9 cellular contexts compared by ENCODE assay signal in genomic region chr17:1787301-1787902, GRCh38. TPM values are rescaled to one million over a fixed set of nuclear protein-coding genes. Genes with fewer than 3 reads are reported as not detected.
DNase-seq lines count a peak whose midpoint lies in the region; ATAC-seq, FAIRE-seq and TF ChIP-seq lines count a peak whose summit lies in the region.
"Had no signal": no experiment of that assay in that cellular context is flagged by ENCODE, and none has a peak within 500 bp of the region (broad histone marks: within the 10 kb centered on the region; RNA-seq: fewer than 3 reads in every experiment).

No MANE protein-coding gene starts in this region.

- H3K36me3 Mint-ChIP-seq in chondrocyte (ENCODE audit: low read depth): peaks cover 9% of the 10 kb centered on the region

- H2AFZ ChIP-seq in HepG2 (ENCODE audit: low read length): no peak overlapping the region

- H3K4me2 ChIP-seq in HepG2 (ENCODE audit: low read depth, low read length): no peak overlapping the region

- no peak overlapping the region for H3K9ac ChIP-seq in HepG2 (ENCODE audit: insufficient read depth, low read depth, low read length)

- TF ChIP-seq POLR2A in HepG2 (IDR thresholded peaks at IDR 0.05; ENCODE audit: insufficient read depth in 1 of 2, low read depth in 2 of 2, low read length in 2 of 2) (no peak), testis (IDR thresholded peaks at IDR 0.05) (no peak)

- H3K27ac ChIP-seq in HepG2 (ENCODE audit: extremely low read length, insufficient read depth, low read length): no peak overlapping the region
- peak overlapping the region; percentile 12 to 92 for H3K27ac ChIP-seq in testis
- no peak overlapping the region for H3K27ac ChIP-seq in WERI-Rb-1

- no peaks in the 10 kb centered on the region for H3K9me3 ChIP-seq in HepG2 (ENCODE audit: low read length)
- no peaks in the 10 kb centered on the region for H3K9me3 ChIP-seq in testis
- no peaks in the 10 kb centered on the region for H3K9me3 ChIP-seq in WERI-Rb-1 (ENCODE audit: severe bottlenecking)

- intact Hi-C loops in HepG2 (cut with micrococcal nuclease; ENCODE audit: unreplicated experiment) (no loop called here), testis (cut with DNase I; ENCODE audit: low total_unique reads) (no loop called here)

- DNase-seq in HS-27A (ENCODE audit: low read depth) (peak; percentile 27), chondrocyte (ENCODE audit: low spot score) (peak; percentile 79), HepG2 (ENCODE audit: low spot score) (peak; percentile 29), testis (peak; percentile 71), NCI-H748 treated with DMSO at 0.1 percent for 48 hours (lab: John Stamatoyannopoulos, UW) (no peak), WERI-Rb-1 (no peak)
- DNase-seq in activated naive CD4-positive, alpha-beta T cell treated with anti-CD3 and anti-CD28 coated beads, Interleukin-2, amount 50 U/mL, for 16 hours: no peak
- DNase-seq: activated CD4-positive, alpha-beta T cell treated with anti-CD3 and anti-CD28 coated beads, Interleukin-2, amount 50 U/mL, for 4 hours had no signal

- FAIRE-seq in HepG2 (lab: Jason Lieb, UNC): no peak

- WGBS in HepG2 (ENCODE audit: low lambda C conversion rate): 87% methylated on average over 16 of the region's 16 CpGs
- WGBS in testis, 2 donors: 59 to 62% methylated on average over 12 to 16 of the region's 16 CpGs

- ATAC-seq in HepG2: peak; percentile 42; the same call in 1 of the 3 replicates
- no peak for ATAC-seq in GM21526 (IDR thresholded peaks at IDR 0.05; ENCODE audit: low FRiP score, unreplicated experiment)

- H3K4me1 ChIP-seq in HepG2 (ENCODE audit: insufficient read depth, low read length) (peaks cover 7% of the 10 kb centered on the region), testis (peaks cover 32% of the 10 kb centered on the region)

- in situ Hi-C loops in HepG2 (cut with HindIII; ENCODE audit: extremely low pct_ligation_motif_present, low pct_unique_long_range_greater_than_20kb): no loop called here

- H3K79me2 ChIP-seq in HepG2 (ENCODE audit: insufficient read depth, low read length): no peaks in the 10 kb centered on the region

- TF ChIP-seq CTCF in chondrocyte (IDR thresholded peaks at IDR 0.05) (no peak), HepG2 (CRISPR knock-in tag; IDR thresholded peaks at IDR 0.05) (no peak), testis (IDR thresholded peaks at IDR 0.05) (no peak), WERI-Rb-1 (IDR thresholded peaks at IDR 0.05; ENCODE audit: low read depth, low read length) (no peak)

- no peaks in the 10 kb centered on the region for H3K27me3 Mint-ChIP-seq in chondrocyte (ENCODE audit: low read depth)

- TF ChIP-seq EP300 in HepG2 (IDR thresholded peaks at IDR 0.05; ENCODE audit: low read depth in 2 of 2, low read length in 2 of 2): no peak
- TF ChIP-seq EP300 in HepG2 (CRISPR knock-in tag; IDR thresholded peaks at IDR 0.05; ENCODE audit: borderline replicate concordance): no peak

- H3K36me3 ChIP-seq in HepG2 (replicated peaks in 1 of 2; ENCODE audit: control insufficient read depth in 1 of 2, insufficient read depth in 2 of 2, low read length in 2 of 2): peaks cover 18 to 38% of the 10 kb centered on the region in 2 experiments
- H3K36me3 ChIP-seq in testis (ENCODE audit: low read depth, missing control alignments): no peaks in the 10 kb centered on the region
- peaks cover 60% of the 10 kb centered on the region for H3K36me3 ChIP-seq in WERI-Rb-1

- no peaks in the 10 kb centered on the region for H4K20me1 ChIP-seq in HepG2 (ENCODE audit: insufficient read depth, low read length)

- no TSS peak for BruUV-seq in HepG2 (replicated peaks; lab: Mats Ljungman, UMichigan)

- H3K27me3 ChIP-seq in HepG2 (ENCODE audit: control insufficient read depth in 1 of 2, insufficient read depth in 2 of 2, low read length in 2 of 2): no peaks in the 10 kb centered on the region
- H3K27me3 ChIP-seq in testis: no peaks in the 10 kb centered on the region
- no peaks in the 10 kb centered on the region for H3K27me3 ChIP-seq in WERI-Rb-1 (ENCODE audit: insufficient read depth, low read depth, severe bottlenecking)

- CTCF ChIA-PET in HepG2 (lab: Yijun Ruan, JAX; ENCODE audit: low intra/inter-chr PET ratio, low total read pairs): no interaction called here

- peak overlapping the region; percentile 89 for H3K27ac Mint-ChIP-seq in chondrocyte (ENCODE audit: unreplicated experiment)

- H3K4me3 Mint-ChIP-seq in chondrocyte (ENCODE audit: unreplicated experiment): no peak overlapping the region

- peaks cover 50% of the 10 kb centered on the region for H3K4me1 Mint-ChIP-seq in chondrocyte (ENCODE audit: low read depth)

- H3K4me3 ChIP-seq in HepG2 (replicated peaks in 1 of 3; ENCODE audit: insufficient read depth in 1 of 3, low read depth in 2 of 3, low read length in 3 of 3): no peak overlapping the region
- no peak overlapping the region for H3K4me3 ChIP-seq in testis
- H3K4me3 ChIP-seq in WERI-Rb-1 (ENCODE audit: low read depth, low read length): no peak overlapping the region

- TF ChIP-seq RAD21 in HepG2 (CRISPR knock-in tag; IDR thresholded peaks at IDR 0.05): no peak

- POLR2A ChIA-PET in HepG2 (lab: Yijun Ruan, JAX): interaction anchor here (1.3 to 2.0 kb wide), 2 partner anchors 23 to 71 kb away, joined by 7 to 8 read pairs; no protein-coding TSS in a partner anchor

- no peaks in the 10 kb centered on the region for H3K9me3 Mint-ChIP-seq in chondrocyte (ENCODE audit: low read depth)

RNA-seq across cellular contexts. Expression of gene SERPINF1, which starts 25.5 kb away (rescaled TPM):
- total RNA-seq in chondrocyte: 14.6 to 69.2 TPM (median 15.2 TPM) in 3 replicates
- total RNA-seq in HepG2 (2016; rRNA removed; fragmentation: Illumina TruSeq; extraction: Trizol): 418 and 853 TPM in 2 replicates
- total RNA-seq in HepG2 (2016; cell fraction: cytosol; rRNA removed; fragmentation: Illumina TruSeq; extraction: Trizol; ENCODE audit: low read depth): 177 and 189 TPM in 2 replicates
- 427 and 844 TPM in 2 replicates for total RNA-seq in HepG2 (2016; cell fraction: insoluble cytoplasmic fraction; rRNA removed; fragmentation: Illumina TruSeq; extraction: Trizol)
- 209 and 251 TPM in 2 replicates for total RNA-seq in HepG2 (2016; cell fraction: membrane; rRNA removed; fragmentation: Illumina TruSeq; extraction: Trizol)
- 690 and 808 TPM in 2 replicates for total RNA-seq in HepG2 (2016; cell fraction: nucleus; rRNA removed; fragmentation: Illumina TruSeq; extraction: Trizol)
- 2,101 and 2,733 TPM in 2 replicates for polyA plus RNA-seq in HepG2 (2011; rRNA removed)
- polyA plus RNA-seq in HepG2 (2011; cell fraction: cytosol; rRNA removed): 2,219 and 2,408 TPM in 2 replicates
- 1,095 and 1,323 TPM in 2 replicates for polyA plus RNA-seq in HepG2 (2011; cell fraction: nucleus; rRNA removed)
- 624 and 785 TPM in 2 replicates for polyA plus RNA-seq in HepG2 (2012)
- polyA plus RNA-seq in HepG2 (2016; cell fraction: cytosol; fragmentation: Illumina TruSeq; extraction: Trizol; ENCODE audit: low read depth): 255 and 290 TPM in 2 replicates
- polyA plus RNA-seq in HepG2 (2016; cell fraction: insoluble cytoplasmic fraction; fragmentation: Illumina TruSeq; extraction: Trizol; ENCODE audit: low read depth): 625 and 642 TPM in 2 replicates
- 280 and 299 TPM in 2 replicates for polyA plus RNA-seq in HepG2 (2016; cell fraction: membrane; fragmentation: Illumina TruSeq; extraction: Trizol; ENCODE audit: low read depth)
- 1,428 and 1,667 TPM in 2 replicates for polyA plus RNA-seq in HepG2 (2016; cell fraction: nucleus; fragmentation: Illumina TruSeq; extraction: Trizol; ENCODE audit: insufficient read depth, low read depth)
- 1.4 and 887 TPM in 2 replicates for polyA minus RNA-seq in HepG2 (2011; rRNA and poly(A)+ RNA removed; ENCODE audit: low replicate concordance)
- 345 and 528 TPM in 2 replicates for polyA minus RNA-seq in HepG2 (2011; cell fraction: cytosol; rRNA and poly(A)+ RNA removed)
- 167 and 268 TPM in 2 replicates for polyA minus RNA-seq in HepG2 (2011; cell fraction: nucleus; rRNA and poly(A)+ RNA removed)
- 1,000 to 10,000 TPM; 1,211 to 2,317 TPM for total RNA-seq in testis
- 828 TPM for polyA plus RNA-seq in testis (ENCODE audit: insufficient read depth, low read depth, low replicate concordance)

RNA-seq across cellular contexts. Expression of gene SMYD4, which starts 42.3 kb away (rescaled TPM):
- total RNA-seq in chondrocyte (8.4 to 12.4 TPM (median 10.7 TPM) in 3 replicates), HepG2 (2016; rRNA removed; fragmentation: Illumina TruSeq; extraction: Trizol) (9.8 and 11.3 TPM in 2 replicates), testis (10 to 100 TPM; 21.2 to 23.0 TPM)
- 6.9 and 7.8 TPM in 2 replicates for total RNA-seq in HepG2 (2016; cell fraction: cytosol; rRNA removed; fragmentation: Illumina TruSeq; extraction: Trizol; ENCODE audit: low read depth)
- total RNA-seq in HepG2 (2016; cell fraction: insoluble cytoplasmic fraction; rRNA removed; fragmentation: Illumina TruSeq; extraction: Trizol): 8.4 and 10.3 TPM in 2 replicates
- 5.6 and 5.7 TPM in 2 replicates for total RNA-seq in HepG2 (2016; cell fraction: membrane; rRNA removed; fragmentation: Illumina TruSeq; extraction: Trizol)
- 15.8 and 16.9 TPM in 2 replicates for total RNA-seq in HepG2 (2016; cell fraction: nucleus; rRNA removed; fragmentation: Illumina TruSeq; extraction: Trizol)
- polyA plus RNA-seq in HepG2 (2011; rRNA removed) (7.4 and 7.9 TPM in 2 replicates), testis (ENCODE audit: insufficient read depth, low read depth, low replicate concordance) (14.4 TPM)
- 3.4 and 4.0 TPM in 2 replicates for polyA plus RNA-seq in HepG2 (2011; cell fraction: cytosol; rRNA removed)
- polyA plus RNA-seq in HepG2 (2011; cell fraction: nucleus; rRNA removed): 10.1 and 12.5 TPM in 2 replicates
- 4.6 and 6.0 TPM in 2 replicates for polyA plus RNA-seq in HepG2 (2012)
- 1.3 and 2.0 TPM in 2 replicates for polyA plus RNA-seq in HepG2 (2016; cell fraction: cytosol; fragmentation: Illumina TruSeq; extraction: Trizol; ENCODE audit: low read depth)
- 4.1 and 5.3 TPM in 2 replicates for polyA plus RNA-seq in HepG2 (2016; cell fraction: insoluble cytoplasmic fraction; fragmentation: Illumina TruSeq; extraction: Trizol; ENCODE audit: low read depth)
- polyA plus RNA-seq in HepG2 (2016; cell fraction: membrane; fragmentation: Illumina TruSeq; extraction: Trizol; ENCODE audit: low read depth): 1.4 and 1.8 TPM in 2 replicates
- 18.3 and 20.1 TPM in 2 replicates for polyA plus RNA-seq in HepG2 (2016; cell fraction: nucleus; fragmentation: Illumina TruSeq; extraction: Trizol; ENCODE audit: insufficient read depth, low read depth)
- 19.3 and 35.9 TPM in 2 replicates for polyA minus RNA-seq in HepG2 (2011; rRNA and poly(A)+ RNA removed; ENCODE audit: low replicate concordance)
- 3.6 and 3.8 TPM in 2 replicates for polyA minus RNA-seq in HepG2 (2011; cell fraction: cytosol; rRNA and poly(A)+ RNA removed)
- polyA minus RNA-seq in HepG2 (2011; cell fraction: nucleus; rRNA and poly(A)+ RNA removed): 19.4 and 21.5 TPM in 2 replicates

RNA-seq across cellular contexts. Expression of gene RPA1, which starts 42.4 kb away (rescaled TPM):
- total RNA-seq in chondrocyte: 56.6 to 92.6 TPM (median 57.6 TPM) in 3 replicates
- total RNA-seq in HepG2 (2016; rRNA removed; fragmentation: Illumina TruSeq; extraction: Trizol): 13.9 and 53.3 TPM in 2 replicates
- total RNA-seq in HepG2 (2016; cell fraction: cytosol; rRNA removed; fragmentation: Illumina TruSeq; extraction: Trizol; ENCODE audit: low read depth): 8.1 and 14.0 TPM in 2 replicates
- total RNA-seq in HepG2 (2016; cell fraction: insoluble cytoplasmic fraction; rRNA removed; fragmentation: Illumina TruSeq; extraction: Trizol): 13.1 and 49.9 TPM in 2 replicates
- total RNA-seq in HepG2 (2016; cell fraction: membrane; rRNA removed; fragmentation: Illumina TruSeq; extraction: Trizol): 13.5 and 14.0 TPM in 2 replicates
- 20.2 and 24.8 TPM in 2 replicates for total RNA-seq in HepG2 (2016; cell fraction: nucleus; rRNA removed; fragmentation: Illumina TruSeq; extraction: Trizol)
- polyA plus RNA-seq in HepG2 (2011; rRNA removed): 25.6 and 37.6 TPM in 2 replicates
- polyA plus RNA-seq in HepG2 (2011; cell fraction: cytosol; rRNA removed): 27.1 and 28.9 TPM in 2 replicates
- 16.5 and 18.5 TPM in 2 replicates for polyA plus RNA-seq in HepG2 (2011; cell fraction: nucleus; rRNA removed)
- 17.6 and 31.9 TPM in 2 replicates for polyA plus RNA-seq in HepG2 (2012)
- 3.7 and 4.5 TPM in 2 replicates for polyA plus RNA-seq in HepG2 (2016; cell fraction: cytosol; fragmentation: Illumina TruSeq; extraction: Trizol; ENCODE audit: low read depth)
- 101 and 117 TPM in 2 replicates for polyA plus RNA-seq in HepG2 (2016; cell fraction: insoluble cytoplasmic fraction; fragmentation: Illumina TruSeq; extraction: Trizol; ENCODE audit: low read depth)
- polyA plus RNA-seq in HepG2 (2016; cell fraction: membrane; fragmentation: Illumina TruSeq; extraction: Trizol; ENCODE audit: low read depth): 10.9 and 12.5 TPM in 2 replicates
- polyA plus RNA-seq in HepG2 (2016; cell fraction: nucleus; fragmentation: Illumina TruSeq; extraction: Trizol; ENCODE audit: insufficient read depth, low read depth): 50.9 and 54.7 TPM in 2 replicates
- polyA minus RNA-seq in HepG2 (2011; rRNA and poly(A)+ RNA removed; ENCODE audit: low replicate concordance): 36.8 and 136 TPM in 2 replicates
- 17.9 and 20.5 TPM in 2 replicates for polyA minus RNA-seq in HepG2 (2011; cell fraction: cytosol; rRNA and poly(A)+ RNA removed)
- 8.1 and 9.6 TPM in 2 replicates for polyA minus RNA-seq in HepG2 (2011; cell fraction: nucleus; rRNA and poly(A)+ RNA removed)
- total RNA-seq in testis: 10 to 100 TPM; 31.7 to 36.4 TPM
- 52.9 TPM for polyA plus RNA-seq in testis (ENCODE audit: insufficient read depth, low read depth, low replicate concordance)

RNA-seq across cellular contexts. Expression of gene SERPINF2, which starts 44.7 kb away (rescaled TPM):
- 0.15 to 0.24 TPM (median 0.15 TPM) in 3 replicates for total RNA-seq in chondrocyte
- 123 and 309 TPM in 2 replicates for total RNA-seq in HepG2 (2016; rRNA removed; fragmentation: Illumina TruSeq; extraction: Trizol)
- 43.1 and 45.3 TPM in 2 replicates for total RNA-seq in HepG2 (2016; cell fraction: cytosol; rRNA removed; fragmentation: Illumina TruSeq; extraction: Trizol; ENCODE audit: low read depth)
- 113 and 316 TPM in 2 replicates for total RNA-seq in HepG2 (2016; cell fraction: insoluble cytoplasmic fraction; rRNA removed; fragmentation: Illumina TruSeq; extraction: Trizol)
- total RNA-seq in HepG2 (2016; cell fraction: membrane; rRNA removed; fragmentation: Illumina TruSeq; extraction: Trizol): 90.4 and 105 TPM in 2 replicates
- 243 and 286 TPM in 2 replicates for total RNA-seq in HepG2 (2016; cell fraction: nucleus; rRNA removed; fragmentation: Illumina TruSeq; extraction: Trizol)
- 548 and 871 TPM in 2 replicates for polyA plus RNA-seq in HepG2 (2011; rRNA removed)
- polyA plus RNA-seq in HepG2 (2011; cell fraction: cytosol; rRNA removed): 573 and 676 TPM in 2 replicates
- 1,260 and 1,369 TPM in 2 replicates for polyA plus RNA-seq in HepG2 (2011; cell fraction: nucleus; rRNA removed)
- 401 and 511 TPM in 2 replicates for polyA plus RNA-seq in HepG2 (2012)
- polyA plus RNA-seq in HepG2 (2016; cell fraction: cytosol; fragmentation: Illumina TruSeq; extraction: Trizol; ENCODE audit: low read depth): 58.6 and 61.9 TPM in 2 replicates
- polyA plus RNA-seq in HepG2 (2016; cell fraction: insoluble cytoplasmic fraction; fragmentation: Illumina TruSeq; extraction: Trizol; ENCODE audit: low read depth): 142 and 163 TPM in 2 replicates
- 96.0 and 97.4 TPM in 2 replicates for polyA plus RNA-seq in HepG2 (2016; cell fraction: membrane; fragmentation: Illumina TruSeq; extraction: Trizol; ENCODE audit: low read depth)
- polyA plus RNA-seq in HepG2 (2016; cell fraction: nucleus; fragmentation: Illumina TruSeq; extraction: Trizol; ENCODE audit: insufficient read depth, low read depth): 572 and 581 TPM in 2 replicates
- polyA minus RNA-seq in HepG2 (2011; rRNA and poly(A)+ RNA removed; ENCODE audit: low replicate concordance): 1.3 and 600 TPM in 2 replicates
- polyA minus RNA-seq in HepG2 (2011; cell fraction: cytosol; rRNA and poly(A)+ RNA removed): 283 and 408 TPM in 2 replicates
- 211 and 291 TPM in 2 replicates for polyA minus RNA-seq in HepG2 (2011; cell fraction: nucleus; rRNA and poly(A)+ RNA removed)
- total RNA-seq in testis: 10 to 100 TPM; 31.7 to 41.9 TPM
- polyA plus RNA-seq in testis (ENCODE audit: insufficient read depth, low read depth, low replicate concordance): 15.3 TPM

Comparison
In these comparisons a context has a peak if more than half of its experiments do, and no peak if none do; other contexts are left out.
1. DNase-seq: peak in HS-27A (single experiment), chondrocyte (single experiment), HepG2 (single experiment) and testis (single experiment); none in NCI-H748 treated with DMSO at 0.1 percent for 48 hours (single experiment), activated naive CD4-positive, alpha-beta T cell treated with anti-CD3 and anti-CD28 coated beads, Interleukin-2, amount 50 U/mL, for 16 hours (single experiment) and WERI-Rb-1 (single experiment).
2. H3K27ac ChIP-seq: peak in testis (2 of 2); none in HepG2 (single experiment) and WERI-Rb-1 (single experiment).